Comparison of ENCODE assay signal across 1 cellular context in genomic region chr10:97292097-97292861, GRCh38.
TF ChIP-seq lines count a peak whose summit lies in the region.

TSS of gene ARHGAP19 (minus strand) at chr10:97292637. CDS start at chr10:97292627, 10 bp downstream.

TF ChIP-seq in HepG2, 621 proteins besides CTCF, POLR2A, EP300 and RAD21 (continued from another document and continues in another):
- TF ChIP-seq, protein P1, sequence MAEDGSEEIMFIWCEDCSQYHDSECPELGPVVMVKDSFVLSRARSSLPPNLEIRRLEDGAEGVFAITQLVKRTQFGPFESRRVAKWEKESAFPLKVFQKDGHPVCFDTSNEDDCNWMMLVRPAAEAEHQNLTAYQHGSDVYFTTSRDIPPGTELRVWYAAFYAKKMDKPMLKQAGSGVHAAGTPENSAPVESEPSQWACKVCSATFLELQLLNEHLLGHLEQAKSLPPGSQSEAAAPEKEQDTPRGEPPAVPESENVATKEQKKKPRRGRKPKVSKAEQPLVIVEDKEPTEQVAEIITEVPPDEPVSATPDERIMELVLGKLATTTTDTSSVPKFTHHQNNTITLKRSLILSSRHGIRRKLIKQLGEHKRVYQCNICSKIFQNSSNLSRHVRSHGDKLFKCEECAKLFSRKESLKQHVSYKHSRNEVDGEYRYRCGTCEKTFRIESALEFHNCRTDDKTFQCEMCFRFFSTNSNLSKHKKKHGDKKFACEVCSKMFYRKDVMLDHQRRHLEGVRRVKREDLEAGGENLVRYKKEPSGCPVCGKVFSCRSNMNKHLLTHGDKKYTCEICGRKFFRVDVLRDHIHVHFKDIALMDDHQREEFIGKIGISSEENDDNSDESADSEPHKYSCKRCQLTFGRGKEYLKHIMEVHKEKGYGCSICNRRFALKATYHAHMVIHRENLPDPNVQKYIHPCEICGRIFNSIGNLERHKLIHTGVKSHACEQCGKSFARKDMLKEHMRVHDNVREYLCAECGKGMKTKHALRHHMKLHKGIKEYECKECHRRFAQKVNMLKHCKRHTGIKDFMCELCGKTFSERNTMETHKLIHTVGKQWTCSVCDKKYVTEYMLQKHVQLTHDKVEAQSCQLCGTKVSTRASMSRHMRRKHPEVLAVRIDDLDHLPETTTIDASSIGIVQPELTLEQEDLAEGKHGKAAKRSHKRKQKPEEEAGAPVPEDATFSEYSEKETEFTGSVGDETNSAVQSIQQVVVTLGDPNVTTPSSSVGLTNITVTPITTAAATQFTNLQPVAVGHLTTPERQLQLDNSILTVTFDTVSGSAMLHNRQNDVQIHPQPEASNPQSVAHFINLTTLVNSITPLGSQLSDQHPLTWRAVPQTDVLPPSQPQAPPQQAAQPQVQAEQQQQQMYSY (CRISPR knock-in tag; IDR thresholded peaks at IDR 0.05), result no peak
- TF ChIP-seq, protein P2, sequence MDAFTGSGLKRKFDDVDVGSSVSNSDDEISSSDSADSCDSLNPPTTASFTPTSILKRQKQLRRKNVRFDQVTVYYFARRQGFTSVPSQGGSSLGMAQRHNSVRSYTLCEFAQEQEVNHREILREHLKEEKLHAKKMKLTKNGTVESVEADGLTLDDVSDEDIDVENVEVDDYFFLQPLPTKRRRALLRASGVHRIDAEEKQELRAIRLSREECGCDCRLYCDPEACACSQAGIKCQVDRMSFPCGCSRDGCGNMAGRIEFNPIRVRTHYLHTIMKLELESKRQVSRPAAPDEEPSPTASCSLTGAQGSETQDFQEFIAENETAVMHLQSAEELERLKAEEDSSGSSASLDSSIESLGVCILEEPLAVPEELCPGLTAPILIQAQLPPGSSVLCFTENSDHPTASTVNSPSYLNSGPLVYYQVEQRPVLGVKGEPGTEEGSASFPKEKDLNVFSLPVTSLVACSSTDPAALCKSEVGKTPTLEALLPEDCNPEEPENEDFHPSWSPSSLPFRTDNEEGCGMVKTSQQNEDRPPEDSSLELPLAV (CRISPR knock-in tag; conservative IDR thresholded peaks at IDR 0.05; ENCODE audit: low read depth), result no peak
- no peak; the same call in 1 of the 2 replicates for TF ChIP-seq AHR (CRISPR knock-in tag; IDR thresholded peaks at IDR 0.05)
- no peak for TF ChIP-seq NR3C1 (CRISPR knock-in tag; IDR thresholded peaks at IDR 0.05)
- no peak for TF ChIP-seq TBP (CRISPR knock-in tag; IDR thresholded peaks at IDR 0.05)
- TF ChIP-seq NR1H2 (CRISPR knock-in tag; IDR thresholded peaks at IDR 0.05; ENCODE audit: borderline replicate concordance, low read depth), result peak; percentile 49; the same call in 1 of the 2 replicates
- peak; percentile 19; the same call in 1 of the 2 replicates for TF ChIP-seq CAMTA2 (CRISPR knock-in tag; IDR thresholded peaks at IDR 0.05; ENCODE audit: borderline replicate concordance)
- no peak for TF ChIP-seq NR2F6 (IDR thresholded peaks at IDR 0.05)
- TF ChIP-seq NR2F6 (CRISPR knock-in tag; IDR thresholded peaks at IDR 0.05), result peak; percentile 41; the same call in 1 of the 2 replicates
- TF ChIP-seq THRA (CRISPR knock-in tag; IDR thresholded peaks at IDR 0.05; ENCODE audit: borderline replicate concordance), result no peak; the same call in 1 of the 2 replicates
- no peak for TF ChIP-seq ZNF546 (CRISPR knock-in tag; conservative IDR thresholded peaks at IDR 0.05)
- TF ChIP-seq KAT7 (CRISPR knock-in tag; IDR thresholded peaks at IDR 0.05; ENCODE audit: borderline replicate concordance), result peak; percentile 72
- TF ChIP-seq ZNF761 (CRISPR knock-in tag; conservative IDR thresholded peaks at IDR 0.05), result no peak
- no peak for TF ChIP-seq THAP8 (CRISPR knock-in tag; IDR thresholded peaks at IDR 0.05; ENCODE audit: borderline replicate concordance)
- no peak for TF ChIP-seq XBP1 (CRISPR knock-in tag; IDR thresholded peaks at IDR 0.05)
- no peak for TF ChIP-seq DPF2 (CRISPR knock-in tag; IDR thresholded peaks at IDR 0.05; ENCODE audit: borderline replicate concordance, low read depth)
- TF ChIP-seq ZBTB3 (CRISPR knock-in tag; IDR thresholded peaks at IDR 0.05; ENCODE audit: borderline replicate concordance, low read depth), result no peak
- TF ChIP-seq ZSCAN29 (CRISPR knock-in tag; conservative IDR thresholded peaks at IDR 0.05), result no peak
- TF ChIP-seq, protein P3, sequence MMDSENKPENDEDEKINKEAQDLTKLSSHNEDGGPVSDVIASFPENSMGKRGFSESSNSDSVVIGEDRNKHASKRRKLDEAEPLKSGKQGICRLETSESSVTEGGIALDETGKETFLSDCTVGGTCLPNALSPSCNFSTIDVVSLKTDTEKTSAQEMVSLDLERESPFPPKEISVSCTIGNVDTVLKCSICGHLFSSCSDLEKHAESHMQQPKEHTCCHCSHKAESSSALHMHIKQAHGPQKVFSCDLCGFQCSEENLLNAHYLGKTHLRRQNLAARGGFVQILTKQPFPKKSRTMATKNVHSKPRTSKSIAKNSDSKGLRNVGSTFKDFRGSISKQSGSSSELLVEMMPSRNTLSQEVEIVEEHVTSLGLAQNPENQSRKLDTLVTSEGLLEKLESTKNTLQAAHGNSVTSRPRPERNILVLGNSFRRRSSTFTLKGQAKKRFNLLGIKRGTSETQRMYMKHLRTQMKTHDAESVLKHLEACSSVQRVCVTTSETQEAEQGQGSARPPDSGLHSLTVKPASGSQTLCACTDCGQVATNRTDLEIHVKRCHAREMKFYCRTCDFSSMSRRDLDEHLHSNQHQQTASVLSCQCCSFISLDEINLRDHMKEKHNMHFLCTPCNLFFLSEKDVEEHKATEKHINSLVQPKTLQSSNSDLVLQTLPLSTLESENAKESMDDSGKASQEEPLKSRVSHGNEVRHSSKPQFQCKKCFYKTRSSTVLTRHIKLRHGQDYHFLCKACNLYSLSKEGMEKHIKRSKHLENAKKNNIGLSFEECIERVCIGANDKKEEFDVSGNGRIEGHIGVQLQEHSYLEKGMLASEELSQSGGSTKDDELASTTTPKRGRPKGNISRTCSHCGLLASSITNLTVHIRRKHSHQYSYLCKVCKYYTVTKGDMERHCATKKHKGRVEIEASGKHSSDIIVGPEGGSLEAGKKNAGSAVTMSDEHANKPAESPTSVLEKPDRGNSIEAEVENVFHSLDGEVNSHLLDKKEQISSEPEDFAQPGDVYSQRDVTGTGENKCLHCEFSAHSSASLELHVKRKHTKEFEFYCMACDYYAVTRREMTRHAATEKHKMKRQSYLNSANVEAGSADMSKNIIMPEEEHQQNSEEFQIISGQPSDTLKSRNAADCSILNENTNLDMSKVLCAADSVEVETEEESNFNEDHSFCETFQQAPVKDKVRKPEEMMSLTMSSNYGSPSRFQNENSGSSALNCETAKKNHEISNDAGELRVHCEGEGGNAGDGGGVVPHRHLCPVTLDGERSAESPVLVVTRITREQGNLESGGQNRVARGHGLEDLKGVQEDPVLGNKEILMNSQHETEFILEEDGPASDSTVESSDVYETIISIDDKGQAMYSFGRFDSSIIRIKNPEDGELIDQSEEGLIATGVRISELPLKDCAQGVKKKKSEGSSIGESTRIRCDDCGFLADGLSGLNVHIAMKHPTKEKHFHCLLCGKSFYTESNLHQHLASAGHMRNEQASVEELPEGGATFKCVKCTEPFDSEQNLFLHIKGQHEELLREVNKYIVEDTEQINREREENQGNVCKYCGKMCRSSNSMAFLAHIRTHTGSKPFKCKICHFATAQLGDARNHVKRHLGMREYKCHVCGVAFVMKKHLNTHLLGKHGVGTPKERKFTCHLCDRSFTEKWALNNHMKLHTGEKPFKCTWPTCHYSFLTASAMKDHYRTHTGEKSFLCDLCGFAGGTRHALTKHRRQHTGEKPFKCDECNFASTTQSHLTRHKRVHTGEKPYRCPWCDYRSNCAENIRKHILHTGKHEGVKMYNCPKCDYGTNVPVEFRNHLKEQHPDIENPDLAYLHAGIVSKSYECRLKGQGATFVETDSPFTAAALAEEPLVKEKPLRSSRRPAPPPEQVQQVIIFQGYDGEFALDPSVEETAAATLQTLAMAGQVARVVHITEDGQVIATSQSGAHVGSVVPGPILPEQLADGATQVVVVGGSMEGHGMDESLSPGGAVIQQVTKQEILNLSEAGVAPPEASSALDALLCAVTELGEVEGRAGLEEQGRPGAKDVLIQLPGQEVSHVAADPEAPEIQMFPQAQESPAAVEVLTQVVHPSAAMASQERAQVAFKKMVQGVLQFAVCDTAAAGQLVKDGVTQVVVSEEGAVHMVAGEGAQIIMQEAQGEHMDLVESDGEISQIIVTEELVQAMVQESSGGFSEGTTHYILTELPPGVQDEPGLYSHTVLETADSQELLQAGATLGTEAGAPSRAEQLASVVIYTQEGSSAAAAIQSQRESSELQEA (CRISPR knock-in tag; IDR thresholded peaks at IDR 0.05; ENCODE audit: not compliant biosample characterization), result peak; percentile 80
- peak; percentile 59 for TF ChIP-seq ZNF430 (CRISPR knock-in tag; IDR thresholded peaks at IDR 0.05)
- TF ChIP-seq AKAP8 (CRISPR knock-in tag; IDR thresholded peaks at IDR 0.05), result no peak
- 0 out of 2 replicates have a peak, but pooled peaks have one; percentile 19 for TF ChIP-seq SMAD3 (CRISPR knock-in tag; IDR thresholded peaks at IDR 0.05)
- peak; percentile 57; the same call in 1 of the 2 replicates for TF ChIP-seq TBX3 (IDR thresholded peaks at IDR 0.05; ENCODE audit: borderline replicate concordance)
- TF ChIP-seq ZFX (CRISPR knock-in tag; IDR thresholded peaks at IDR 0.05; ENCODE audit: low read depth), result peak; percentile 97
- no peak for TF ChIP-seq TCF12 (IDR thresholded peaks at IDR 0.05)
- 0 out of 2 replicates have a peak, but pooled peaks have one; percentile 36 for TF ChIP-seq TCF12 (CRISPR knock-in tag; IDR thresholded peaks at IDR 0.05)
- TF ChIP-seq ZNF33A (CRISPR knock-in tag; IDR thresholded peaks at IDR 0.05; ENCODE audit: borderline replicate concordance), result no peak
- peak; percentile 73 for TF ChIP-seq SUZ12 (IDR thresholded peaks at IDR 0.05; ENCODE audit: low read depth, low read length)
- TF ChIP-seq, protein P4, sequence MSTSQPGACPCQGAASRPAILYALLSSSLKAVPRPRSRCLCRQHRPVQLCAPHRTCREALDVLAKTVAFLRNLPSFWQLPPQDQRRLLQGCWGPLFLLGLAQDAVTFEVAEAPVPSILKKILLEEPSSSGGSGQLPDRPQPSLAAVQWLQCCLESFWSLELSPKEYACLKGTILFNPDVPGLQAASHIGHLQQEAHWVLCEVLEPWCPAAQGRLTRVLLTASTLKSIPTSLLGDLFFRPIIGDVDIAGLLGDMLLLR (CRISPR knock-in tag; IDR thresholded peaks at IDR 0.05), result peak; percentile 64
- peak; percentile 93 for TF ChIP-seq E2F5 (CRISPR knock-in tag; conservative IDR thresholded peaks at IDR 0.05)
- peak; percentile 16 for TF ChIP-seq FOXP4 (CRISPR knock-in tag; IDR thresholded peaks at IDR 0.05)
- peak; percentile 80; the same call in 1 of the 2 replicates for TF ChIP-seq ZNF230 (CRISPR knock-in tag; IDR thresholded peaks at IDR 0.05)
- no peak for TF ChIP-seq ZNF703 (CRISPR knock-in tag; IDR thresholded peaks at IDR 0.05; ENCODE audit: borderline replicate concordance)
- peak; percentile 95; the same call in 1 of the 2 replicates for TF ChIP-seq ZNF598 (CRISPR knock-in tag; IDR thresholded peaks at IDR 0.05; ENCODE audit: borderline replicate concordance)
- TF ChIP-seq ZNF569 (CRISPR knock-in tag; IDR thresholded peaks at IDR 0.05; ENCODE audit: borderline replicate concordance), result no peak
- peak; percentile 51; the same call in 1 of the 2 replicates for TF ChIP-seq GABPA (IDR thresholded peaks at IDR 0.05; ENCODE audit: low read depth, low read length)
- peak; percentile 82 for TF ChIP-seq GABPA (CRISPR knock-in tag; IDR thresholded peaks at IDR 0.05; ENCODE audit: low read depth)
- TF ChIP-seq JDP2 (CRISPR knock-in tag; IDR thresholded peaks at IDR 0.05; ENCODE audit: borderline replicate concordance), result no peak
- no peak; the same call in 1 of the 2 replicates for TF ChIP-seq ZFP36L1 (CRISPR knock-in tag; IDR thresholded peaks at IDR 0.05)
- no peak for TF ChIP-seq FLYWCH1 (CRISPR knock-in tag; IDR thresholded peaks at IDR 0.05)
- peak; percentile 77; the same call in 1 of the 2 replicates for TF ChIP-seq ZNF33B (CRISPR knock-in tag; IDR thresholded peaks at IDR 0.05)
- TF ChIP-seq IRF2 (CRISPR knock-in tag; IDR thresholded peaks at IDR 0.05), result peak; percentile 68
- peak; percentile 81 for TF ChIP-seq ZNF772 (CRISPR knock-in tag; IDR thresholded peaks at IDR 0.05)
